ENCODE assay signal across 9 cellular contexts in the genomic region with DNA sequence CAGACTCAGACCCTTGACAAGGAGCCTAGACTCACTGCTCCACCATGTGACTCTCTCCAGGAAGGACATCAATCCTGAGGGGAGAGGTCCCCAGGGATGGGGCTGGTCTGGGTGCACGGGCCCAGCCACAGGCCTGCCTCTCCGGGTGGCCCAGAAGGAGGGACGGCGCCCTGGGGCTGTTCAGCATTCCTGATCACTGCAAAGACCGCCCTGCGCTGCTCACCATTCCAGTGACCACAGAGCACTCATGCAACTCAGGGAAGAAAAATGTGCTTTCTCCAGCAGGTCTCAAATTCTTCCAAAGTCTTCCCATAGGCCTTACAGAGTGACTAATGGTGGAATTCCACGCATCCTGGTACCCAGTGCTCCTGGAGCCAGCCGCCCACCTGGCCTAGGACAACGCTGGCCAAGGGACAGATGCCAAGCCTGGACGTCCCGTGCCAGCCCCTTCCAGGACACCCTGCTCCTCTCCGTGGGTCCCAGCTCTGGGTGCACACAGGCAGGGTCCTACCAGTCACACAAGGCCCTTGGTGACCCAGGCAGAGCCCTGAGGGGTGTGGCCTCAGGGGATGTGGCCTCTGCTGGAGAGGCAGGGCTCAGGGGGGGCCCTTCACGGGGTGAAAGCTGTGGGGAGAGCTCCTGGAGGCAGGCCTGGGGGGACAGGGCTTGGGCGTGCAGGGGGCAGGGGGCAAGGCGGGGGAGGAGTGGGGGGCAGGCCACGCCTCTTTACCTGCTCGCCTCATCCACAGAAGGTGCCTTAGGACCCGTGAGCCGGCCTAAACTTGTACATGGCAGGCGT.
A peak's percentile ranks its signal among the peaks of the same experiment; 100 is the strongest.
DNase-seq lines count a peak whose midpoint lies in the region; ATAC-seq and TF ChIP-seq lines count a peak whose summit lies in the region.
"Had no signal": no experiment of that assay in that cellular context is flagged by ENCODE, and none has a peak within 500 bp of the region (broad histone marks: within the 10 kb centered on the region; RNA-seq: fewer than 3 reads in every experiment).

No MANE protein-coding gene starts in this region.

- ATAC-seq in central memory CD8-positive, alpha-beta T cell (replicated peaks; ENCODE audit: extremely low read depth, poor library complexity, severe bottlenecking) = no peak

- no peaks in the 10 kb centered on the region for H3K36me3 Mint-ChIP-seq in central memory CD8-positive, alpha-beta T cell (ENCODE audit: insufficient read depth)

- H3K9me3 Mint-ChIP-seq in central memory CD8-positive, alpha-beta T cell = no peaks in the 10 kb centered on the region

- H3K36me3 ChIP-seq in mesodermal cell (ENCODE audit: control insufficient read depth, insufficient read depth, low read length) = peaks cover 9% of the 10 kb centered on the region

- H3K4me1 Mint-ChIP-seq in central memory CD8-positive, alpha-beta T cell = no peaks in the 10 kb centered on the region

- H3K9me3 ChIP-seq in mesodermal cell (ENCODE audit: control insufficient read depth, low read length) = no peaks in the 10 kb centered on the region

- no peak overlapping the region for H3K27ac Mint-ChIP-seq in central memory CD8-positive, alpha-beta T cell (ENCODE audit: low read depth)

- TF ChIP-seq RAD21 in Ishikawa (IDR thresholded peaks at IDR 0.05; ENCODE audit: low read depth) = no peak

- WGBS in mesodermal cell (ENCODE audit: insufficient coverage in 2 of 2), 2 experiments = 88 to 96% methylated on average over 12 to 18 of the region's 20 CpGs

- peaks cover 7% of the 10 kb centered on the region for H3K27me3 Mint-ChIP-seq in central memory CD8-positive, alpha-beta T cell

- H3K4me1 ChIP-seq in mesodermal cell (ENCODE audit: control insufficient read depth, insufficient read depth, low read length, poor library complexity, severe bottlenecking) = peaks cover 21% of the 10 kb centered on the region

- peak overlapping the region; percentile 67 for H3K27ac ChIP-seq in mesodermal cell (ENCODE audit: low read depth, low read length, severe bottlenecking)

- TF ChIP-seq CTCF in AG09319 (IDR thresholded peaks at IDR 0.05; ENCODE audit: low read depth, low read length) = no peak

- DNase-seq in AG09319 (ENCODE audit: extremely low read depth, low read depth) (peak; percentile 10), NCI-H2029 treated with DMSO at 0.1 percent for 48 hours (lab: John Stamatoyannopoulos, UW) (no peak), GM19240 (ENCODE audit: insufficient read length, low spot score) (no peak), NCI-H1436 (lab: John Stamatoyannopoulos, UW) (no peak)
- no peak for DNase-seq in central memory CD8-positive, alpha-beta T cell (ENCODE audit: low spot score in 2 of 2)
- DNase-seq in activated naive CD4-positive, alpha-beta T cell treated with Interleukin-2 at 50 U/mL for 16 hours = no peak
- DNase-seq: occipital lobe had no signal

- H3K4me3 ChIP-seq in mesodermal cell (ENCODE audit: extremely low read depth, insufficient read depth, low read length, poor library complexity, severe bottlenecking) = peak overlapping the region; percentile 40

- no peak for TF ChIP-seq EP300 in Ishikawa (IDR thresholded peaks at IDR 0.05; ENCODE audit: borderline replicate concordance)

- peak overlapping the region; percentile 9 for H3K4me3 Mint-ChIP-seq in central memory CD8-positive, alpha-beta T cell

TF ChIP-seq in Ishikawa, 13 proteins besides CTCF, POLR2A, EP300 and RAD21:
- TF ChIP-seq TEAD4 (IDR thresholded peaks at IDR 0.05) (peak; percentile 31; the same call in 1 of the 2 replicates), ZBTB7A (IDR thresholded peaks at IDR 0.05; ENCODE audit: low read depth) (no peak)
